In genomic region chr22:42913874-42914510, GRCh38 we compare ENCODE assay signal across 1 cellular context.
TF ChIP-seq lines count a peak whose summit lies in the region.

No MANE protein-coding gene starts in this region.

TF ChIP-seq in HepG2, 621 proteins besides CTCF, POLR2A, EP300 and RAD21 (continued from another document and continues in another):
- TF ChIP-seq MLXIP (CRISPR knock-in tag; IDR thresholded peaks at IDR 0.05; ENCODE audit: borderline replicate concordance): no peak
- no peak for TF ChIP-seq ZC3H4 (CRISPR knock-in tag; IDR thresholded peaks at IDR 0.05; ENCODE audit: borderline replicate concordance)
- TF ChIP-seq NRL (CRISPR knock-in tag; IDR thresholded peaks at IDR 0.05; ENCODE audit: borderline replicate concordance): no peak
- no peak for TF ChIP-seq ZNF552 (CRISPR knock-in tag; IDR thresholded peaks at IDR 0.05; ENCODE audit: borderline replicate concordance)
- TF ChIP-seq NFE2L2 (IDR thresholded peaks at IDR 0.05; ENCODE audit: low read length): no peak
- TF ChIP-seq ZNF18 (CRISPR knock-in tag; IDR thresholded peaks at IDR 0.05; ENCODE audit: insufficient replicate concordance): no peak
- no peak for TF ChIP-seq RBM39 (IDR thresholded peaks at IDR 0.05; ENCODE audit: low read depth, low read length, poor library complexity, severe bottlenecking)
- TF ChIP-seq ZBTB49 (CRISPR knock-in tag; IDR thresholded peaks at IDR 0.05; ENCODE audit: borderline replicate concordance): no peak
- TF ChIP-seq ZMYM4 (CRISPR knock-in tag; IDR thresholded peaks at IDR 0.05): peak; percentile 67; the same call in 1 of the 2 replicates
- TF ChIP-seq SCMH1 (CRISPR knock-in tag; IDR thresholded peaks at IDR 0.05; ENCODE audit: borderline replicate concordance): no peak
- no peak for TF ChIP-seq CENPX (CRISPR knock-in tag; IDR thresholded peaks at IDR 0.05)
- no peak; the same call in 1 of the 2 replicates for TF ChIP-seq KDM5B (CRISPR knock-in tag; IDR thresholded peaks at IDR 0.05; ENCODE audit: borderline replicate concordance)
- no peak for TF ChIP-seq ZNF460 (CRISPR knock-in tag; IDR thresholded peaks at IDR 0.05; ENCODE audit: borderline replicate concordance)
- TF ChIP-seq ZUFSP (CRISPR knock-in tag; IDR thresholded peaks at IDR 0.05; ENCODE audit: borderline replicate concordance): no peak
- TF ChIP-seq ZNF577 (CRISPR knock-in tag; IDR thresholded peaks at IDR 0.05; ENCODE audit: borderline replicate concordance, low read depth): no peak
- peak; percentile 77; the same call in 1 of the 2 replicates for TF ChIP-seq SMAD3 (CRISPR knock-in tag; IDR thresholded peaks at IDR 0.05)
- no peak for TF ChIP-seq FUBP1 (CRISPR knock-in tag; IDR thresholded peaks at IDR 0.05; ENCODE audit: borderline replicate concordance)
- no peak for TF ChIP-seq ZNF510 (CRISPR knock-in tag; IDR thresholded peaks at IDR 0.05; ENCODE audit: low read depth)
- no peak for TF ChIP-seq MAFF (IDR thresholded peaks at IDR 0.05; ENCODE audit: low read depth, low read length)
- peak; percentile 69; the same call in 1 of the 2 replicates for TF ChIP-seq ARNTL (CRISPR knock-in tag; IDR thresholded peaks at IDR 0.05)
- no peak for TF ChIP-seq ZNF430 (CRISPR knock-in tag; IDR thresholded peaks at IDR 0.05)
- no peak; the same call in 1 of the 2 replicates for TF ChIP-seq PPARG (CRISPR knock-in tag; conservative IDR thresholded peaks at IDR 0.05)
- no peak for TF ChIP-seq ZXDC (CRISPR knock-in tag; IDR thresholded peaks at IDR 0.05)
- TF ChIP-seq IRF1 (CRISPR knock-in tag; IDR thresholded peaks at IDR 0.05; ENCODE audit: low read depth): no peak
- TF ChIP-seq ZNF414 (CRISPR knock-in tag; IDR thresholded peaks at IDR 0.05): peak; percentile 56; the same call in 1 of the 2 replicates
- no peak for TF ChIP-seq ZKSCAN5 (CRISPR knock-in tag; IDR thresholded peaks at IDR 0.05)
- TF ChIP-seq ZNF75D (CRISPR knock-in tag; IDR thresholded peaks at IDR 0.05; ENCODE audit: borderline replicate concordance): no peak
- TF ChIP-seq HIVEP1 (CRISPR knock-in tag; IDR thresholded peaks at IDR 0.05): no peak
- no peak for TF ChIP-seq PAWR (CRISPR knock-in tag; IDR thresholded peaks at IDR 0.05; ENCODE audit: borderline replicate concordance)
- no peak for TF ChIP-seq ZNF839 (CRISPR knock-in tag; IDR thresholded peaks at IDR 0.05; ENCODE audit: borderline replicate concordance)
- TF ChIP-seq HOXA5 (CRISPR knock-in tag; IDR thresholded peaks at IDR 0.05): no peak
- TF ChIP-seq HOXD1 (CRISPR knock-in tag; IDR thresholded peaks at IDR 0.05): no peak
- peak; percentile 68; the same call in 1 of the 2 replicates for TF ChIP-seq ARID4A (CRISPR knock-in tag; IDR thresholded peaks at IDR 0.05; ENCODE audit: borderline replicate concordance)
- no peak for TF ChIP-seq BRCA1 (CRISPR knock-in tag; IDR thresholded peaks at IDR 0.05)
- TF ChIP-seq PRDM4 (CRISPR knock-in tag; IDR thresholded peaks at IDR 0.05; ENCODE audit: borderline replicate concordance): no peak
- TF ChIP-seq HNRNPL (IDR thresholded peaks at IDR 0.05; ENCODE audit: low read depth, low read length): no peak
